Comparison of ENCODE assay signal across 14 cellular contexts in genomic region chr16:89670496-89671431, GRCh38. TPM values are rescaled to one million over a fixed set of nuclear protein-coding genes. Genes with fewer than 3 reads are reported as not detected.
DNase-seq lines count a peak whose midpoint lies in the region; ATAC-seq and TF ChIP-seq lines count a peak whose summit lies in the region.
"Had no signal": no experiment of that assay in that cellular context is flagged by ENCODE, and none has a peak within 500 bp of the region (broad histone marks: within the 10 kb centered on the region; RNA-seq: fewer than 3 reads in every experiment).

No MANE protein-coding gene starts in this region.

- no peaks in the 10 kb centered on the region for H3K27me3 Mint-ChIP-seq in activated T-cell treated with anti-CD3 and anti-CD28 coated beads, Interleukin-2, amount 50 U/mL, for 24 hours
- H3K27me3 Mint-ChIP-seq: effector memory CD8-positive, alpha-beta T cell had no signal

- H3K4me3 Mint-ChIP-seq in activated T-cell treated with anti-CD3 and anti-CD28 coated beads, Interleukin-2, amount 50 U/mL, for 24 hours = no peak overlapping the region
- H3K4me3 Mint-ChIP-seq: effector memory CD8-positive, alpha-beta T cell had no signal

- no peaks in the 10 kb centered on the region for H3K36me3 ChIP-seq in thyroid gland
- H3K36me3 ChIP-seq: transverse colon had no signal

- peaks cover 11% of the 10 kb centered on the region for H3K36me3 Mint-ChIP-seq in activated T-cell treated with anti-CD3 and anti-CD28 coated beads, Interleukin-2, amount 50 U/mL, for 24 hours (ENCODE audit: low read depth)

- no peaks in the 10 kb centered on the region for H3K9me3 ChIP-seq in thyroid gland
- H3K9me3 ChIP-seq: neutrophil, transverse colon had no signal

- peaks cover 4 to 7% of the 10 kb centered on the region in 2 donors for H3K4me1 ChIP-seq in thyroid gland
- H3K4me1 ChIP-seq: transverse colon had no signal

- H3K4me1 Mint-ChIP-seq in activated T-cell treated with anti-CD3 and anti-CD28 coated beads, Interleukin-2, amount 50 U/mL, for 24 hours (ENCODE audit: low read depth) = peaks cover 23% of the 10 kb centered on the region

- no peak for ATAC-seq in HG03571 (IDR thresholded peaks at IDR 0.05; ENCODE audit: unreplicated experiment)
- ATAC-seq: effector memory CD8-positive, alpha-beta T cell had no signal

- peak overlapping the region; percentile 44 for H3K27ac Mint-ChIP-seq in activated T-cell treated with anti-CD3 and anti-CD28 coated beads, Interleukin-2, amount 50 U/mL, for 24 hours
- H3K27ac Mint-ChIP-seq: effector memory CD8-positive, alpha-beta T cell had no signal

- no peaks in the 10 kb centered on the region for H3K27me3 ChIP-seq in thyroid gland
- H3K27me3 ChIP-seq: transverse colon had no signal

- peaks cover 2% of the 10 kb centered on the region for H3K9me3 Mint-ChIP-seq in activated T-cell treated with anti-CD3 and anti-CD28 coated beads, Interleukin-2, amount 50 U/mL, for 24 hours
- H3K9me3 Mint-ChIP-seq: effector memory CD8-positive, alpha-beta T cell had no signal

- 81 to 88% methylated on average over 9 to 10 of the region's 10 CpGs for WGBS in thyroid gland, 2 donors

- no peak for DNase-seq in activated T-cell treated with anti-CD3 and anti-CD28 coated beads, Interleukin-2, amount 50 U/mL, for 24 hours
- DNase-seq in activated T-cell treated with anti-CD3 and anti-CD28 coated beads for 4 hours (no peak), NOMO-1 (lab: John Stamatoyannopoulos, UW; ENCODE audit: unreplicated experiment in 2 of 2) (peak; percentile 50 to 76), choroid plexus epithelial cell (ENCODE audit: low read depth) (peak; percentile 62), renal cortical epithelial cell (ENCODE audit: low read depth) (peak; percentile 47), thyroid gland (no peak), T-helper 1 cell (no peak)
- DNase-seq: effector memory CD8-positive, alpha-beta T cell; hippocampal formation; NCI-H1417; NCI-H510A; transverse colon had no signal

- intact Hi-C loops in thyroid gland (cut with DNase I) = no loop called here

- no peak overlapping the region for H3K27ac ChIP-seq in thyroid gland
- H3K27ac ChIP-seq: neutrophil, transverse colon had no signal

- no peak for TF ChIP-seq POLR2A in thyroid gland (IDR thresholded peaks at IDR 0.05)

- TF ChIP-seq CTCF in choroid plexus epithelial cell (conservative IDR thresholded peaks at IDR 0.05; ENCODE audit: low read depth, low read length) = peak; percentile 6
- no peak for TF ChIP-seq CTCF in thyroid gland (IDR thresholded peaks at IDR 0.05)

- H3K4me3 ChIP-seq in choroid plexus epithelial cell (ENCODE audit: low read depth, low read length) = no peak overlapping the region
- H3K4me3 ChIP-seq in thyroid gland (replicated peaks in 1 of 3) = no peak overlapping the region
- H3K4me3 ChIP-seq: transverse colon had no signal

RNA-seq across cellular contexts. Expression of gene SPATA33, which starts 13.1 kb away (rescaled TPM):
- total RNA-seq in renal cortical epithelial cell (3.0 and 7.9 TPM in 2 replicates), thyroid gland (1 to 10 TPM; 6.0 to 8.9 (median 7.5) TPM)

RNA-seq across cellular contexts. Expression of gene CHMP1A, which starts 13.3 kb away (rescaled TPM):
- total RNA-seq in renal cortical epithelial cell (109 and 119 TPM in 2 replicates), thyroid gland (10 to 100 TPM; 66.8 to 95.1 (median 76.0) TPM)

RNA-seq across cellular contexts. Expression of gene CDK10, which starts 15.7 kb away (rescaled TPM):
- total RNA-seq in renal cortical epithelial cell = 33.9 and 56.5 TPM in 2 replicates
- 100 to 1,000 TPM in 1 of 4 donors, 10 to 100 TPM in 3; 88.7 to 109 (median 91.3) TPM for total RNA-seq in thyroid gland

RNA-seq across cellular contexts. Expression of gene SPATA2L, which starts 30.7 kb away (rescaled TPM):
- total RNA-seq in renal cortical epithelial cell (22.7 and 34.7 TPM in 2 replicates), thyroid gland (10 to 100 TPM; 22.4 to 31.9 (median 27.7) TPM)

RNA-seq across cellular contexts. Expression of gene VPS9D1, which starts 49.9 kb away (rescaled TPM):
- 7.1 and 12.6 TPM in 2 replicates for total RNA-seq in renal cortical epithelial cell
- total RNA-seq in thyroid gland = 10 to 100 TPM in 1 of 4 donors, 1 to 10 TPM in 3; 3.1 to 15.6 (median 9.0) TPM

Comparison
In these comparisons a context has a peak if more than half of its experiments do, and no peak if none do; other contexts are left out.
1. DNase-seq: peak in NOMO-1 (2 of 2), choroid plexus epithelial cell (single experiment) and renal cortical epithelial cell (single experiment); none in activated T-cell treated with anti-CD3 and anti-CD28 coated beads, Interleukin-2, amount 50 U/mL, for 24 hours (single experiment), activated T-cell treated with anti-CD3 and anti-CD28 coated beads for 4 hours (single experiment), thyroid gland (0 of 2) and T-helper 1 cell (0 of 5).